In genomic region chr12:29930503-29930902, GRCh38 we compare ENCODE assay signal across 28 cellular contexts.
"Had no signal": no experiment of that assay in that cellular context is flagged by ENCODE, and none has a peak within 500 bp of the region (broad histone marks: within the 10 kb centered on the region; RNA-seq: fewer than 3 reads in every experiment).

No MANE protein-coding gene starts in this region.

- H3K9me3 ChIP-seq: stomach, suprapubic skin, testis, thoracic aorta, thyroid gland, tibial artery, tibial nerve, transverse colon, upper lobe of left lung, upper lobe of right lung, uterus, vagina had no signal

- H3K27me3 ChIP-seq: stomach, suprapubic skin, testis, thyroid gland, tibial artery, tibial nerve, transverse colon, upper lobe of left lung, upper lobe of right lung, uterus, vagina had no signal

- H3K4me1 ChIP-seq: stomach, suprapubic skin, testis, thyroid gland, tibial artery, tibial nerve, transverse colon, upper lobe of left lung, upper lobe of right lung, uterus, vagina had no signal

- H3K27ac ChIP-seq: stomach, suprapubic skin, testis, thoracic aorta, thyroid gland, tibial artery, tibial nerve, transverse colon, upper lobe of left lung, upper lobe of right lung, uterus, vagina had no signal

- H3K4me3 ChIP-seq: stomach, suprapubic skin, testis, thoracic aorta, thyroid gland, tibial artery, tibial nerve, transverse colon, upper lobe of left lung, upper lobe of right lung, uterus, vagina had no signal

- H3K4me3 Mint-ChIP-seq: stimulated activated effector memory CD8-positive, alpha-beta T cell treated with anti-CD3 and anti-CD28 coated beads, Interleukin-12 subunit alpha, Interleukin-12 subunit beta, amount 100 ng/mL, for 72 hours; stimulated activated memory B cell treated with anti-CD40 and anti-IgM and Interleukin-4, amounts not matched to agents 10 μg/mL and 1 μg/mL and 100 μg/mL, for 72 hours; stimulated activated naive B cell treated with anti-CD40 and anti-IgM and Interleukin-4, amounts not matched to agents 10 μg/mL and 1 μg/mL and 100 μg/mL, for 72 hours; stimulated activated naive CD8-positive, alpha-beta T cell treated with anti-CD3 and anti-CD28 coated beads, Interleukin-15, amount 100 ng/mL, for 72 hours; stimulated activated naive CD8-positive, alpha-beta T cell treated with anti-CD3 and anti-CD28 coated beads, Interleukin-15, Interleukin-2, amounts not matched to agents 100 ng/mL and 50 ng/mL, for 24 hours; type B pancreatic cell had no signal

- DNase-seq: stimulated activated CD4-positive, alpha-beta T cell treated with anti-CD3 and anti-CD28 coated beads, Interleukin-2, amount 100 ng/mL, for 48 hours; stimulated activated CD4-positive, alpha-beta T cell treated with anti-CD3 and anti-CD28 coated beads, Interleukin-4, amount 100 ng/mL, for 1 hour; stimulated activated CD4-positive, alpha-beta T cell treated with anti-CD3 and anti-CD28 coated beads, Interleukin-4, amount 100 ng/mL, for 24 hours; stimulated activated CD4-positive, alpha-beta T cell treated with anti-CD3 and anti-CD28 coated beads, Interleukin-4, amount 100 ng/mL, for 4 hours; stimulated activated CD8-positive, alpha-beta memory T cell treated with anti-CD3 and anti-CD28 coated beads, Interleukin-4, amount 100 ng/mL, for 48 hours; stimulated activated naive B cell treated with anti-CD40 and anti-IgM and Interleukin-4, amounts not matched to agents 10 μg/mL and 1 μg/mL and 100 μg/mL, for 72 hours; stimulated activated naive CD4-positive, alpha-beta T cell; stimulated activated naive CD4-positive, alpha-beta T cell treated with Interleukin-2 at 50 U/mL for 16 hours; stimulated activated naive CD8-positive, alpha-beta T cell treated with anti-CD3 and anti-CD28 coated beads, Interleukin-15, amount 100 ng/mL, for 72 hours; stimulated activated naive CD8-positive, alpha-beta T cell treated with anti-CD3 and anti-CD28 coated beads, Interleukin-15, Interleukin-2, amounts not matched to agents 100 U/mL and 50 U/mL, for 24 hours; stomach; substantia nigra; testis; thyroid gland; tibial artery; transverse colon; trophoblast cell; upper lobe of left lung; upper lobe of right lung; uterus had no signal

- H3K27ac Mint-ChIP-seq: stimulated activated effector memory CD8-positive, alpha-beta T cell treated with anti-CD3 and anti-CD28 coated beads, Interleukin-12 subunit alpha, Interleukin-12 subunit beta, amount 100 ng/mL, for 72 hours; stimulated activated memory B cell treated with anti-CD40 and anti-IgM and Interleukin-4, amounts not matched to agents 10 μg/mL and 1 μg/mL and 100 μg/mL, for 72 hours; stimulated activated naive B cell treated with anti-CD40 and anti-IgM and Interleukin-4, amounts not matched to agents 10 μg/mL and 1 μg/mL and 100 μg/mL, for 72 hours; stimulated activated naive CD8-positive, alpha-beta T cell treated with anti-CD3 and anti-CD28 coated beads, Interleukin-15, amount 100 ng/mL, for 72 hours; stimulated activated naive CD8-positive, alpha-beta T cell treated with anti-CD3 and anti-CD28 coated beads, Interleukin-15, Interleukin-2, amounts not matched to agents 100 ng/mL and 50 ng/mL, for 24 hours; type B pancreatic cell had no signal

- H3K36me3 ChIP-seq: stomach, suprapubic skin, thoracic aorta, thyroid gland, tibial artery, tibial nerve, transverse colon, upper lobe of left lung, upper lobe of right lung, uterus, vagina had no signal

- H3K27me3 Mint-ChIP-seq: stimulated activated memory B cell treated with anti-CD40 and anti-IgM and Interleukin-4, amounts not matched to agents 10 μg/mL and 1 μg/mL and 100 μg/mL, for 72 hours; stimulated activated naive B cell treated with anti-CD40 and anti-IgM and Interleukin-4, amounts not matched to agents 10 μg/mL and 1 μg/mL and 100 μg/mL, for 72 hours; stimulated activated naive CD8-positive, alpha-beta T cell treated with anti-CD3 and anti-CD28 coated beads, Interleukin-15, amount 100 ng/mL, for 72 hours; stimulated activated naive CD8-positive, alpha-beta T cell treated with anti-CD3 and anti-CD28 coated beads, Interleukin-15, Interleukin-2, amounts not matched to agents 100 ng/mL and 50 ng/mL, for 24 hours had no signal

- H3K36me3 Mint-ChIP-seq: stimulated activated effector memory CD8-positive, alpha-beta T cell treated with anti-CD3 and anti-CD28 coated beads, Interleukin-12 subunit alpha, Interleukin-12 subunit beta, amount 100 ng/mL, for 72 hours; stimulated activated memory B cell treated with anti-CD40 and anti-IgM and Interleukin-4, amounts not matched to agents 10 μg/mL and 1 μg/mL and 100 μg/mL, for 72 hours; stimulated activated naive B cell treated with anti-CD40 and anti-IgM and Interleukin-4, amounts not matched to agents 10 μg/mL and 1 μg/mL and 100 μg/mL, for 72 hours; type B pancreatic cell had no signal

- H3K9me3 Mint-ChIP-seq: stimulated activated naive CD8-positive, alpha-beta T cell treated with anti-CD3 and anti-CD28 coated beads, Interleukin-15, Interleukin-2, amounts not matched to agents 100 ng/mL and 50 ng/mL, for 24 hours; type B pancreatic cell had no signal

- H3K4me1 Mint-ChIP-seq: stimulated activated effector memory CD8-positive, alpha-beta T cell treated with anti-CD3 and anti-CD28 coated beads, Interleukin-12 subunit alpha, Interleukin-12 subunit beta, amount 100 ng/mL, for 72 hours; stimulated activated memory B cell treated with anti-CD40 and anti-IgM and Interleukin-4, amounts not matched to agents 10 μg/mL and 1 μg/mL and 100 μg/mL, for 72 hours; stimulated activated naive B cell treated with anti-CD40 and anti-IgM and Interleukin-4, amounts not matched to agents 10 μg/mL and 1 μg/mL and 100 μg/mL, for 72 hours; stimulated activated naive CD8-positive, alpha-beta T cell treated with anti-CD3 and anti-CD28 coated beads, Interleukin-15, amount 100 ng/mL, for 72 hours had no signal
